24 cellular contexts compared by ENCODE assay signal in the genomic region with DNA sequence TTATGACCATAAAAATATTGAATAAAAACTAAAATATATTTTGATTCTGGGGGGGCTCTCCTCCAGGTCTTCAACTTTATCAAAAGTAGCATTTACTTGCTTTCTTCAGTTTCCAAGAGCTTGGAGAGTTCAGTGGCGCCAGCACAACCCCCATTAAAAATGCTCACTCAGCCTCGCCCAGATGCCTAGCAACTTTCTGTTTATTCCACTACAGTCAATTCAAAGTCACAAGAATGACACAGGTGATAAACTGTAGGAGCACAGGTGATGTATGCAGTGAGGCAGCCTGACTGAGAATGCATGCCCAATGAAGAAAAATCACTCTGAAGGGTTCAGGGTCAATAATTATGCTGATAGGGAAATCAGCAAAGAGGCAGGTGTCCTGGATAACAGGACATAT.
DNase-seq lines count a peak whose midpoint lies in the region; ATAC-seq and TF ChIP-seq lines count a peak whose summit lies in the region.
"Had no signal": no experiment of that assay in that cellular context is flagged by ENCODE, and none has a peak within 500 bp of the region (broad histone marks: within the 10 kb centered on the region; RNA-seq: fewer than 3 reads in every experiment).

No MANE protein-coding gene starts in this region.

- peak; percentile 24 for DNase-seq in COLO668 (lab: John Stamatoyannopoulos, UW; ENCODE audit: unreplicated experiment)
- DNase-seq in DMS153 (lab: John Stamatoyannopoulos, UW), result peak; percentile 79
- peak in 1 of 4 donors; percentile 10 for DNase-seq in body of pancreas
- peak in 1 of 2 donors; percentile 25 for DNase-seq in trophoblast cell
- DNase-seq in activated T-cell treated with anti-CD3 and anti-CD28 coated beads, Interleukin-2, amount 50 U/mL, for 1 hour, result no peak
- DNase-seq in neural progenitor cell (ENCODE audit: low spot score), result no peak
- DNase-seq: ACHN, EL, GM23248, MM.1S, NCI-H1092, NCI-H1694 treated with DMSO at 0.1 percent for 48 hours, NCI-H2171 treated with DMSO at 0.1 percent for 48 hours, NCI-H446 treated with DMSO at 0.1 percent for 48 hours, NCI-H82, PC-3, RPMI8226, SIG-M5, T-cell had no signal

- TF ChIP-seq POLR2A in body of pancreas (IDR thresholded peaks at IDR 0.05), result no peak

- no peaks in the 10 kb centered on the region for H4K20me1 ChIP-seq in neural progenitor cell (ENCODE audit: low read depth)

- H3K4me2 ChIP-seq in trophoblast cell (ENCODE audit: low read length) (no peak overlapping the region), neural progenitor cell (no peak overlapping the region)

- H2BK12ac ChIP-seq in trophoblast cell (ENCODE audit: low read length), result no peak overlapping the region

- no peaks in the 10 kb centered on the region for H3K4me1 Mint-ChIP-seq in neural progenitor cell
- H3K4me1 Mint-ChIP-seq: T-cell had no signal

- no peak overlapping the region for H3K4me3 Mint-ChIP-seq in neural progenitor cell
- H3K4me3 Mint-ChIP-seq: T-cell had no signal

- H3K27ac Mint-ChIP-seq in neural progenitor cell, result no peak overlapping the region
- H3K27ac Mint-ChIP-seq: T-cell had no signal

- H3K36me3 ChIP-seq in body of pancreas (replicated peaks in 1 of 2; ENCODE audit: insufficient read depth in 1 of 2, low read depth in 2 of 2), result no peaks in the 10 kb centered on the region
- no peaks in the 10 kb centered on the region for H3K36me3 ChIP-seq in trophoblast cell (ENCODE audit: control insufficient read depth in 1 of 2, insufficient read depth in 2 of 2, low read length in 2 of 2)
- no peaks in the 10 kb centered on the region for H3K36me3 ChIP-seq in neural progenitor cell
- H3K36me3 ChIP-seq: HAP-1 had no signal

- no peaks in the 10 kb centered on the region for H3K36me3 Mint-ChIP-seq in neural progenitor cell
- H3K36me3 Mint-ChIP-seq: T-cell had no signal

- H3K14ac ChIP-seq in trophoblast cell (ENCODE audit: low read length), result no peak overlapping the region

- H3F3A ChIP-seq in neural progenitor cell (ENCODE audit: low read depth), result no peaks in the 10 kb centered on the region

- no peak overlapping the region for H2BK120ac ChIP-seq in trophoblast cell (ENCODE audit: insufficient read depth, low read length, poor library complexity)

- no peak overlapping the region for H2AFZ ChIP-seq in trophoblast cell (ENCODE audit: insufficient read depth, low read length, poor library complexity)
- H2AFZ ChIP-seq in neural progenitor cell (replicated peaks), result no peak overlapping the region
- H2AFZ ChIP-seq: GM23248 had no signal

- 60 to 63% methylated on average over 2 of the region's 2 CpGs for WGBS in body of pancreas, 2 donors
- WGBS in trophoblast cell (ENCODE audit: extremely low coverage, insufficient coverage, insufficient read length), result no CpG with 5 or more reads among the region's 2 CpGs

- no peaks in the 10 kb centered on the region for H3K79me1 ChIP-seq in trophoblast cell (ENCODE audit: low read length)

- H3K79me2 ChIP-seq in trophoblast cell (ENCODE audit: control insufficient read depth, insufficient read depth, low read length, poor library complexity) (no peaks in the 10 kb centered on the region), neural progenitor cell (ENCODE audit: low read depth) (no peaks in the 10 kb centered on the region)

- no peak overlapping the region for H2AK5ac ChIP-seq in trophoblast cell (ENCODE audit: low read length)

- ATAC-seq in body of pancreas (peak; percentile 48), HG03571 (IDR thresholded peaks at IDR 0.05; ENCODE audit: unreplicated experiment) (no peak)
- ATAC-seq: GM12878, PC-3, SK-N-SH treated with all-trans-retinoic acid at 6 μM for 48 hours, T-cell had no signal

- H3K23ac ChIP-seq in trophoblast cell (ENCODE audit: low read length), result peak overlapping the region; percentile 99

- TF ChIP-seq CTCF in body of pancreas (IDR thresholded peaks at IDR 0.05) (no peak), neural progenitor cell (IDR thresholded peaks at IDR 0.05) (no peak)

- H3K4ac ChIP-seq in trophoblast cell (ENCODE audit: low read depth, low read length), result no peak overlapping the region

- H2BK5ac ChIP-seq in trophoblast cell (ENCODE audit: low read depth, low read length, poor library complexity), result no peak overlapping the region

- no peak overlapping the region for H3K27ac ChIP-seq in body of pancreas
- H3K27ac ChIP-seq in trophoblast cell (ENCODE audit: low read depth, low read length), result no peak overlapping the region
- H3K27ac ChIP-seq in neural progenitor cell, result no peak overlapping the region
- H3K27ac ChIP-seq: C4-2B, GM23248 had no signal

- no peak overlapping the region for H3K9ac ChIP-seq in trophoblast cell (ENCODE audit: low read length)
- no peak overlapping the region for H3K9ac ChIP-seq in neural progenitor cell
- H3K9ac ChIP-seq: GM23248 had no signal

- H4K12ac ChIP-seq in trophoblast cell (ENCODE audit: low read depth, low read length), result no peak overlapping the region

- H3K27me3 ChIP-seq in body of pancreas, result no peaks in the 10 kb centered on the region
- H3K27me3 ChIP-seq in trophoblast cell (ENCODE audit: insufficient read depth, low read length), result no peaks in the 10 kb centered on the region
- no peaks in the 10 kb centered on the region for H3K27me3 ChIP-seq in neural progenitor cell

- H3K27me3 Mint-ChIP-seq in neural progenitor cell (ENCODE audit: insufficient read depth, low read depth), result no peaks in the 10 kb centered on the region

- H3K9me3 ChIP-seq in body of pancreas (no peaks in the 10 kb centered on the region), trophoblast cell (ENCODE audit: insufficient read depth, low read depth, low read length) (no peaks in the 10 kb centered on the region), neural progenitor cell (ENCODE audit: low read depth) (no peaks in the 10 kb centered on the region)
- H3K9me3 ChIP-seq: HAP-1 had no signal

- no peaks in the 10 kb centered on the region for H3K9me3 Mint-ChIP-seq in neural progenitor cell
- H3K9me3 Mint-ChIP-seq: T-cell had no signal

- H4K91ac ChIP-seq in trophoblast cell (ENCODE audit: low read depth, low read length), result no peak overlapping the region

- no peak overlapping the region for H4K8ac ChIP-seq in trophoblast cell (ENCODE audit: low read depth, low read length)

- intact Hi-C loops in body of pancreas (cut with DNase I), result no loop called here

- no peak overlapping the region for H3K18ac ChIP-seq in trophoblast cell (ENCODE audit: low read length)

- H3K4me3 ChIP-seq in body of pancreas (no peak overlapping the region), trophoblast cell (ENCODE audit: low read depth, low read length) (no peak overlapping the region), neural progenitor cell (no peak overlapping the region)
- H3K4me3 ChIP-seq: GM12878, GM23248, HAP-1 had no signal

- H3K4me1 ChIP-seq in body of pancreas (peaks cover 20% of the 10 kb centered on the region), trophoblast cell (ENCODE audit: control insufficient read depth in 1 of 2, insufficient read depth in 2 of 2, low read length in 2 of 2) (no peaks in the 10 kb centered on the region), neural progenitor cell (no peaks in the 10 kb centered on the region)
- H3K4me1 ChIP-seq: HAP-1 had no signal

Comparison
In these comparisons a context has a peak if more than half of its experiments do, and no peak if none do; other contexts are left out.
1. DNase-seq: peak in COLO668 (single experiment) and DMS153 (single experiment); none in activated T-cell treated with anti-CD3 and anti-CD28 coated beads, Interleukin-2, amount 50 U/mL, for 1 hour (single experiment) and neural progenitor cell (single experiment).